8 cellular contexts compared by ENCODE assay signal in the genomic region with DNA sequence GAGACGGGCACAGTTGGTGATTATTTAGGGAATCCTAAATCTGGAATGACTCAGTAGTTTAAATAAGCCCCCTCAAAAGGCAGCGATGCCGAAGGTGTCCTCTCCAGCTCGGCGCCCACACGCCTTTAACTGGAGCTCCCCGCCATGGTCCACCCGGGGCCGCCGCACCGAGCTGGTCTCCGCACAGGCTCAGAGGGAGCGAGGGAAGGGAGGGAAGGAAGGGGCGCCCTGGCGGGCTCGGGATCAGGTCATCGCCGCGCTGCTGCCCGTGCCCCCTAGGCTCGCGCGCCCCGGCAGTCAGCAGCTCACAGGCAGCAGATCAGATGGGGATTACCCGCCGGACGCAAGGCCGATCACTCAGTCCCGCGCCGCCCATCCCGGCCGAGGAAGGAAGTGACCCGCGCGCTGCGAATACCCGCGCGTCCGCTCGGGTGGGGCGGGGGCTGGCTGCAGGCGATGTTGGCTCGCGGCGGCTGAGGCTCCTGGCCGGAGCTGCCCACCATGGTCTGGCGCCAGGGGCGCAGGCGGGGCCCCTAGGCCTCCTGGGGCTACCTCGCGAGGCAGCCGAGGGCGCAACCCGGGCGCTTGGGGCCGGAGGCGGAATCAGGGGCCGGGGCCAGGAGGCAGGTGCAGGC.
DNase-seq lines count a peak whose midpoint lies in the region; ATAC-seq and TF ChIP-seq lines count a peak whose summit lies in the region.

No MANE protein-coding gene starts in this region.

- H3K4me1 Mint-ChIP-seq in GM23338 (peaks cover 50% of the 10 kb centered on the region), progenitor cell of endocrine pancreas (ENCODE audit: low read depth) (peaks cover 6% of the 10 kb centered on the region)

- peaks cover 89% of the 10 kb centered on the region for H3K27me3 ChIP-seq in GM23338 (ENCODE audit: insufficient read depth)
- no peaks in the 10 kb centered on the region for H3K27me3 ChIP-seq in Panc1 (ENCODE audit: control insufficient read depth, insufficient read depth, low read length)

- H3K36me3 ChIP-seq in GM23338 (ENCODE audit: insufficient read depth) = no peaks in the 10 kb centered on the region
- no peaks in the 10 kb centered on the region for H3K36me3 ChIP-seq in Panc1 (ENCODE audit: control insufficient read depth, insufficient read depth, low read length)

- peak overlapping the region; percentile 93 for H2AFZ ChIP-seq in GM23338

- H3K4me3 Mint-ChIP-seq in GM23338 (peak overlapping the region; percentile 89), progenitor cell of endocrine pancreas (ENCODE audit: low read depth) (peak overlapping the region; percentile 82)

- H3K4me2 ChIP-seq in GM23338 = peak overlapping the region; percentile 95

- H3K4me3 ChIP-seq in GM23338 = peak overlapping the region; percentile 86
- H3K4me3 ChIP-seq in Panc1 (ENCODE audit: low read depth in 2 of 2, low read length in 2 of 2) = peak overlapping the region in 1 of 2 experiments; percentile 33; a peak in 2 of 4 replicates

- H3K9me3 ChIP-seq in Panc1 (ENCODE audit: control insufficient read depth, insufficient read depth, low read depth, low read length) = no peaks in the 10 kb centered on the region

- H4K20me1 ChIP-seq in GM23338 (replicated peaks; ENCODE audit: insufficient read depth) = 0 out of 2 replicates have a peak, but pooled peaks cover 3% of the 10 kb centered on the region

- H3K27me3 Mint-ChIP-seq in GM23338 (ENCODE audit: insufficient read depth, low read depth, poor library complexity) = peaks cover 31% of the 10 kb centered on the region
- peaks cover 72% of the 10 kb centered on the region for H3K27me3 Mint-ChIP-seq in progenitor cell of endocrine pancreas

- H3F3A ChIP-seq in GM23338 (replicated peaks; ENCODE audit: low read depth) = no peaks in the 10 kb centered on the region

- H3K9me2 ChIP-seq in GM23338 (ENCODE audit: insufficient read depth) = no peaks in the 10 kb centered on the region

- H3K27ac Mint-ChIP-seq in GM23338 = no peak overlapping the region
- H3K27ac Mint-ChIP-seq in progenitor cell of endocrine pancreas = no peak overlapping the region

- in situ Hi-C loops in Panc1 (cut with HindIII; ENCODE audit: low pct_unique_long_range_greater_than_20kb, low sequenced_read_pairs) = no loop called here

- intact Hi-C loops in Panc1 (cut with micrococcal nuclease; ENCODE audit: unreplicated experiment) = no loop called here

- no peak for TF ChIP-seq CTCF in GM23338 (conservative IDR thresholded peaks at IDR 0.05; ENCODE audit: low read depth in 2 of 2)
- TF ChIP-seq CTCF in Panc1 (IDR thresholded peaks at IDR 0.05) = no peak
- TF ChIP-seq CTCF in progenitor cell of endocrine pancreas (IDR thresholded peaks at IDR 0.05; ENCODE audit: unreplicated experiment) = no peak

- H3K36me3 Mint-ChIP-seq in GM23338 (ENCODE audit: low read depth) (peaks cover 5% of the 10 kb centered on the region; the same call in 1 of the 3 replicates), progenitor cell of endocrine pancreas (ENCODE audit: insufficient read depth) (no peaks in the 10 kb centered on the region)

- no TSS peak for BruUV-seq in Panc1 (replicated peaks; lab: Mats Ljungman, UMichigan)

- CTCF ChIA-PET in Panc1 (lab: Charles Lee) = no interaction called here

- H3K79me2 ChIP-seq in GM23338 (replicated peaks; ENCODE audit: insufficient read depth) = no peaks in the 10 kb centered on the region

- no peak overlapping the region for H3K27ac ChIP-seq in GM23338 (ENCODE audit: low read depth)
- H3K27ac ChIP-seq in Panc1 (ENCODE audit: low read length) = no peak overlapping the region

- peaks cover 35% of the 10 kb centered on the region for H3K4me1 ChIP-seq in GM23338 (ENCODE audit: insufficient read depth)
- no peaks in the 10 kb centered on the region for H3K4me1 ChIP-seq in Panc1 (ENCODE audit: control insufficient read depth, insufficient read depth, low read length)

- POLR2A ChIA-PET in Panc1 (lab: Charles Lee) = no interaction called here

- ATAC-seq in GM23338 = peak; percentile 64
- ATAC-seq in Panc1 = peak; percentile 80

- H3K9me3 Mint-ChIP-seq in GM23338 (no peaks in the 10 kb centered on the region), progenitor cell of endocrine pancreas (ENCODE audit: low read depth) (no peaks in the 10 kb centered on the region)

- DNase-seq in D341Med (ENCODE audit: low spot score) (peak; percentile 83), GM23338 (ENCODE audit: low spot score) (peak; percentile 72), Panc1 (ENCODE audit: low read depth, low spot score) (no peak), globus pallidus (ENCODE audit: low spot score) (peak; percentile 11), progenitor cell of endocrine pancreas (ENCODE audit: low spot score, unreplicated experiment) (peak; percentile 51), CD1c-positive myeloid dendritic cell (ENCODE audit: extremely low spot score) (no peak), NCI-H1417 (lab: John Stamatoyannopoulos, UW) (no peak)
- DNase-seq in activated CD4-positive, alpha-beta T cell treated with anti-CD3 and anti-CD28 coated beads, Interleukin-2, amount 50 U/mL, for 48 hours = no peak

TF ChIP-seq in GM23338, 12 proteins besides CTCF, POLR2A, EP300 and RAD21:
- TF ChIP-seq STAT1 (IDR thresholded peaks at IDR 0.05; ENCODE audit: unreplicated experiment) = no peak

Comparison
In these comparisons a context has a peak if more than half of its experiments do, and no peak if none do; other contexts are left out.
1. DNase-seq: peak in D341Med (single experiment), GM23338 (single experiment), globus pallidus (single experiment) and progenitor cell of endocrine pancreas (single experiment); none in Panc1 (single experiment), CD1c-positive myeloid dendritic cell (single experiment), NCI-H1417 (0 of 3) and activated CD4-positive, alpha-beta T cell treated with anti-CD3 and anti-CD28 coated beads, Interleukin-2, amount 50 U/mL, for 48 hours (0 of 2).